ENCODE assay signal across 1 cellular context in the genomic region with DNA sequence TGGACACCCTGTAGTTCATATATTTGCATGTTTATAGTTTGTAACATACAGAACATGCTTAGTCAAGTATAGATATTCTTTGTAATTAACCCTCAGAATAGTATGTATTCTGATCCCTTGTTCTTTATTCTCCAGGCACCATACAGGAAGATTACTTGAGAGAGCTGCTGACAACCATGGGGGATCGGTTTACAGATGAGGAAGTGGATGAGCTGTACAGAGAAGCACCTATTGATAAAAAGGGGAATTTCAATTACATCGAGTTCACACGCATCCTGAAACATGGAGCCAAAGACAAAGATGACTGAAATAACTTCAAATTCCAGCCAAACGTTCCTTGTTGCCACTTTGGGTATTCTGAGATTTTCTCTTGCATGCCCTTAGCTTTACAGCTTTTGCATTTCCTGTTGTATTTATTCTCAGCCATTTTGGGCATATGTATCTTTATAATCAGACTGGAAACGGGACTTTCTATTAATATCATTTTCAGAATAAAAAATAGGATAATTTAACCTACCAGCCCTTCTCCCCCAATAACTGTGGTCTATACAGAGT.
TF ChIP-seq lines count a peak whose summit lies in the region.

No MANE protein-coding gene starts in this region.

TF ChIP-seq in liver, 16 proteins besides CTCF, POLR2A, EP300 and RAD21 (continued from another document):
- TF ChIP-seq, protein P1, sequence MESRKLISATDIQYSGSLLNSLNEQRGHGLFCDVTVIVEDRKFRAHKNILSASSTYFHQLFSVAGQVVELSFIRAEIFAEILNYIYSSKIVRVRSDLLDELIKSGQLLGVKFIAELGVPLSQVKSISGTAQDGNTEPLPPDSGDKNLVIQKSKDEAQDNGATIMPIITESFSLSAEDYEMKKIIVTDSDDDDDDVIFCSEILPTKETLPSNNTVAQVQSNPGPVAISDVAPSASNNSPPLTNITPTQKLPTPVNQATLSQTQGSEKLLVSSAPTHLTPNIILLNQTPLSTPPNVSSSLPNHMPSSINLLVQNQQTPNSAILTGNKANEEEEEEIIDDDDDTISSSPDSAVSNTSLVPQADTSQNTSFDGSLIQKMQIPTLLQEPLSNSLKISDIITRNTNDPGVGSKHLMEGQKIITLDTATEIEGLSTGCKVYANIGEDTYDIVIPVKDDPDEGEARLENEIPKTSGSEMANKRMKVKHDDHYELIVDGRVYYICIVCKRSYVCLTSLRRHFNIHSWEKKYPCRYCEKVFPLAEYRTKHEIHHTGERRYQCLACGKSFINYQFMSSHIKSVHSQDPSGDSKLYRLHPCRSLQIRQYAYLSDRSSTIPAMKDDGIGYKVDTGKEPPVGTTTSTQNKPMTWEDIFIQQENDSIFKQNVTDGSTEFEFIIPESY (IDR thresholded peaks at IDR 0.05) = no peak
- TF ChIP-seq FOXA1 (IDR thresholded peaks at IDR 0.05) = no peak
- TF ChIP-seq SP1 (IDR thresholded peaks at IDR 0.05) = no peak
- TF ChIP-seq TAF1 (conservative IDR thresholded peaks at IDR 0.05) = no peak
